Comparison of ENCODE assay signal across 9 cellular contexts in the genomic region with DNA sequence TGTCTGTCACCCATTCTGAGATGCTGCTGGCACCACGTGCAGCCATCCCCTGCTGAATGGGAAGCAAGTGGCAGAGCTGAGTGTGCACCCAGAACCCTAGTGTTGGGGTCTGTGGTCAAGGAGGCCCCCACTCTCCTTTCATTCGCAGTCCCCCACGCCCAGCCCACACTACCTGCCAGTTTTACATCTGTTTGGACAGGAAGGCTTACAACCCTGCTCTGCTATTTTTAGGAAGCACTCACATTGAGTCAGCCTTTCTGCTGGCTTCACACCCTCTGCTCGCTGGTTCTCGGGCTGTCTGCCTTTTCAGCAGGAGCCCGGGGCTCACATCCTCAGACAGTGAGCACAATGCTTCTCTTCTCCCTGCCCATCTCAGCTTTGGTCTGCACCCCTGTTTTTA. TPM values are rescaled to one million over a fixed set of nuclear protein-coding genes. Genes with fewer than 3 reads are reported as not detected.
DNase-seq lines count a peak whose midpoint lies in the region; ATAC-seq and TF ChIP-seq lines count a peak whose summit lies in the region.
"Had no signal": no experiment of that assay in that cellular context is flagged by ENCODE, and none has a peak within 500 bp of the region (broad histone marks: within the 10 kb centered on the region; RNA-seq: fewer than 3 reads in every experiment).

No MANE protein-coding gene starts in this region.

- H2BK15ac ChIP-seq in mesenchymal stem cell (ENCODE audit: low read depth, poor library complexity, severe bottlenecking) (no peak overlapping the region), mesendoderm (replicated peaks; ENCODE audit: low read depth) (no peak overlapping the region)

- H4K91ac ChIP-seq in mesenchymal stem cell (ENCODE audit: low read length) = no peak overlapping the region

- TF ChIP-seq CTCF in NB4 (IDR thresholded peaks at IDR 0.05; ENCODE audit: low read depth, low read length) = no peak

- H2BK120ac ChIP-seq in mesenchymal stem cell (ENCODE audit: low read depth, low read length) (no peak overlapping the region), mesendoderm (ENCODE audit: low read depth, low read length) (no peak overlapping the region)

- H3K18ac ChIP-seq in mesenchymal stem cell (ENCODE audit: low read depth in 1 of 2, low read length in 2 of 2) = no peak overlapping the region
- no peak overlapping the region for H3K18ac ChIP-seq in mesendoderm (ENCODE audit: low read length)

- H3K9ac ChIP-seq in mesenchymal stem cell (ENCODE audit: low read length) (peak overlapping the region; percentile 32), mesendoderm (ENCODE audit: low read length) (no peak overlapping the region)

- H2AK5ac ChIP-seq in mesenchymal stem cell (ENCODE audit: low read length, severe bottlenecking) (no peak overlapping the region), mesendoderm (ENCODE audit: low read length) (no peak overlapping the region)

- no peak overlapping the region for H3K4ac ChIP-seq in mesenchymal stem cell (ENCODE audit: low read depth in 1 of 2, low read length in 2 of 2)
- H3K4ac ChIP-seq in mesendoderm (ENCODE audit: low read depth, low read length) = no peak overlapping the region

- no peak overlapping the region for H3K56ac ChIP-seq in mesendoderm (ENCODE audit: low read length)

- H3K79me1 ChIP-seq in mesenchymal stem cell (replicated peaks; ENCODE audit: low read length, poor library complexity, severe bottlenecking) = no peaks in the 10 kb centered on the region
- H3K79me1 ChIP-seq in mesendoderm (ENCODE audit: low read length) = no peaks in the 10 kb centered on the region

- H3K14ac ChIP-seq in mesenchymal stem cell (ENCODE audit: low read length in 2 of 2) = no peak overlapping the region

- H3K4me1 ChIP-seq in mesenchymal stem cell (ENCODE audit: control insufficient read depth, insufficient read depth, low read depth, low read length) (peaks cover 6% of the 10 kb centered on the region), aorta (ENCODE audit: control insufficient read depth in 1 of 2, insufficient read depth in 2 of 2, low read length in 2 of 2) (no peaks in the 10 kb centered on the region), mesendoderm (ENCODE audit: control insufficient read depth, low read depth, low read length) (peaks cover 3% of the 10 kb centered on the region)

- DNase-seq in NB4 (ENCODE audit: low read depth) (peak; percentile 23), mesenchymal stem cell (no peak), aorta (no peak), EL (no peak), mesendoderm (no peak)
- DNase-seq in stimulated activated CD4-positive, alpha-beta T cell treated with anti-CD3 and anti-CD28 coated beads, Interleukin-4, amount 100 ng/mL, for 24 hours = no peak

- no peak overlapping the region for H2BK5ac ChIP-seq in mesenchymal stem cell (ENCODE audit: low read depth, low read length, poor library complexity, severe bottlenecking)
- H2BK5ac ChIP-seq in mesendoderm (ENCODE audit: low read length) = no peak overlapping the region

- no peak overlapping the region for H4K5ac ChIP-seq in mesendoderm (ENCODE audit: low read length)

- peak; percentile 76 for ATAC-seq in GM18517 (IDR thresholded peaks at IDR 0.05; ENCODE audit: unreplicated experiment)
- ATAC-seq in GM21737 (IDR thresholded peaks at IDR 0.05; ENCODE audit: unreplicated experiment) = peak; percentile 76
- no peak for ATAC-seq in aorta (ENCODE audit: low FRiP score)
- ATAC-seq: gastroesophageal sphincter had no signal

- TF ChIP-seq POLR2A in NB4 (IDR thresholded peaks at IDR 0.05; ENCODE audit: extremely low read depth, insufficient read length) = no peak

- no peak overlapping the region for H3K4me3 ChIP-seq in NB4 (ENCODE audit: low read depth, low read length)
- no peak overlapping the region for H3K4me3 ChIP-seq in mesenchymal stem cell (ENCODE audit: insufficient read depth in 1 of 2, low read depth in 1 of 2, low read length in 2 of 2)
- no peak overlapping the region for H3K4me3 ChIP-seq in aorta (ENCODE audit: low read length in 2 of 2)
- no peak overlapping the region for H3K4me3 ChIP-seq in mesendoderm (ENCODE audit: low read length)
- H3K4me3 ChIP-seq: gastroesophageal sphincter had no signal

- H3K27me3 ChIP-seq in mesenchymal stem cell (ENCODE audit: control insufficient read depth in 1 of 2, insufficient read depth in 1 of 2, low read length in 2 of 2) (no peaks in the 10 kb centered on the region), aorta (ENCODE audit: control insufficient read depth in 1 of 2, insufficient read depth in 2 of 2, low read length in 1 of 2) (no peaks in the 10 kb centered on the region), mesendoderm (ENCODE audit: insufficient read depth, low read length, poor library complexity) (no peaks in the 10 kb centered on the region)
- H3K27me3 ChIP-seq: gastroesophageal sphincter had no signal

- H4K8ac ChIP-seq in mesenchymal stem cell (ENCODE audit: low read length) = peak overlapping the region; percentile 59
- no peak overlapping the region for H4K8ac ChIP-seq in mesendoderm (ENCODE audit: low read depth, low read length)

- H3K36me3 ChIP-seq in mesenchymal stem cell (ENCODE audit: control insufficient read depth in 1 of 2, insufficient read depth in 2 of 2, low read depth in 1 of 2, low read length in 2 of 2) (no peaks in the 10 kb centered on the region), aorta (ENCODE audit: control insufficient read depth in 1 of 2, insufficient read depth in 2 of 2, low read length in 1 of 2) (no peaks in the 10 kb centered on the region), mesendoderm (ENCODE audit: control insufficient read depth, insufficient read depth, low read length) (no peaks in the 10 kb centered on the region)
- H3K36me3 ChIP-seq: gastroesophageal sphincter had no signal

- H3K4me2 ChIP-seq in mesenchymal stem cell (ENCODE audit: low read length, poor library complexity, severe bottlenecking) = no peak overlapping the region
- no peak overlapping the region for H3K4me2 ChIP-seq in mesendoderm (ENCODE audit: low read length)

- H3K23ac ChIP-seq in mesenchymal stem cell (ENCODE audit: low read length in 2 of 2) (no peak overlapping the region), mesendoderm (ENCODE audit: low read length) (no peak overlapping the region)

- H3K79me2 ChIP-seq in mesendoderm (ENCODE audit: control insufficient read depth, insufficient read depth, low read length) = no peaks in the 10 kb centered on the region

- H2AFZ ChIP-seq in mesenchymal stem cell (ENCODE audit: low read depth, low read length) = no peak overlapping the region

- no peak overlapping the region for H2BK12ac ChIP-seq in mesenchymal stem cell (ENCODE audit: low read length in 2 of 2)

- 61% methylated on average over 6 of the region's 6 CpGs for WGBS in mesenchymal stem cell
- 4% methylated on average over 6 of the region's 6 CpGs for WGBS in aorta, 2 donors
- no CpG with 5 or more reads among the region's 6 CpGs for WGBS in mesendoderm (ENCODE audit: extremely low coverage, insufficient coverage, low lambda C conversion rate)

- no peak overlapping the region for H3K27ac ChIP-seq in mesenchymal stem cell (ENCODE audit: low read length, poor library complexity, severe bottlenecking)
- no peak overlapping the region for H3K27ac ChIP-seq in aorta (ENCODE audit: low read depth in 1 of 2, low read length in 2 of 2)
- H3K27ac ChIP-seq in mesendoderm (ENCODE audit: low read depth, low read length) = no peak overlapping the region
- H3K27ac ChIP-seq: gastroesophageal sphincter had no signal

- H3K9me3 ChIP-seq in mesenchymal stem cell (ENCODE audit: control insufficient read depth, low read length) (no peaks in the 10 kb centered on the region), aorta (ENCODE audit: control insufficient read depth, low read length) (no peaks in the 10 kb centered on the region)
- H3K9me3 ChIP-seq: gastroesophageal sphincter had no signal

- intact Hi-C loops in aorta (cut with DNase I) = no loop called here

RNA-seq across cellular contexts. Expression of a gene that starts 10.7 kb away (rescaled TPM):
- 28.8 TPM for polyA plus RNA-seq in mesenchymal stem cell (2013, experiment 1 of 2)
- 29.1 TPM for polyA plus RNA-seq in mesenchymal stem cell (2013, experiment 2 of 2)
- total RNA-seq in aorta = 100 to 1,000 TPM; 109 to 144 TPM
- polyA plus RNA-seq in aorta = 10 to 100 TPM in 1 of 2 donors, 1 to 10 TPM in 1; 7.6 to 50.7 TPM
- 17.0 TPM for polyA plus RNA-seq in mesendoderm (2013, experiment 1 of 2)
- polyA plus RNA-seq in mesendoderm (2013, experiment 2 of 2) = 18.1 TPM

RNA-seq across cellular contexts. Expression of a gene that starts 41.0 kb away (rescaled TPM):
- 2.4 TPM for polyA plus RNA-seq in mesenchymal stem cell (2013, experiment 1 of 2)
- 2.2 TPM for polyA plus RNA-seq in mesenchymal stem cell (2013, experiment 2 of 2)
- total RNA-seq in aorta = 1 to 10 TPM; 6.7 to 7.3 TPM
- 1 to 10 TPM in 1 of 2 donors, under 1 TPM in 1; 0.75 to 2.5 TPM for polyA plus RNA-seq in aorta
- 1.5 TPM for polyA plus RNA-seq in mesendoderm (2013, experiment 1 of 2)
- polyA plus RNA-seq in mesendoderm (2013, experiment 2 of 2) = 1.6 TPM
